ENCODE assay signal across 1 cellular context in the genomic region with DNA sequence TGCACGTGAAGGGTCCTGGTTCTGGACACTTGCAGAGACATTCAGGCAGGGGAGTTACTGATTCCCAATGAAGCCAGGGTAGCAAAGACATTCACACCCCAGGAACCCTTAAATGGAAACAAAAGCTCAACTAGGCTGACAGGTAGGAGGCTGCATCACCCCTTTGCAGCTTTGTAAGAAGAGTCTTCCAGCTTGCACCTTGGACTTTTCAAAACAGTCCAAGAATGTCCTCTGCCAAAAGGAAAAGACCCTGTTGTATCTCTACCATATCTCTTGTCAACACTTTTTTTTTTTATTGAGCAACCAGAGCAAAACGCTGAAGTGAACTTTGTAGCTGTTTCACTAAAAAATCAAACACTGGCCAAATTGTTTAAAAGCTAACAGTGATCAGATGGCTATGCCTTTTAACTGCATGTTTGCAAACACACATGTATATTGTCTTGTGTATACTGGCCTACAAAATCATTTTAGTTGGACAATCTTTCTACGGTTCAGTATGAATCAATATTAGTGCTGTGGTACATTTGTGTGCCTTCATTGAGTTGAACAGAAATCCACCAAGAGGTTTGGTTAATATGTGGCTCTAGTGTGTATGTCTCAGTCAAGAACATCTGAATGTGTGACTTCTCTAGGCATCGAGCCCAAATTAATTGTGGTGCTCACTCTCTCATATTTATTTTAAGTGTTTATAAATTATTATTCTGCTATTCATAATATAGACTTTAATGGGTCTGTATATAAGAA.
TF ChIP-seq lines count a peak whose summit lies in the region.

No MANE protein-coding gene starts in this region.

TF ChIP-seq in HepG2, 621 proteins besides CTCF, POLR2A, EP300 and RAD21 (continued from another document and continues in another):
- no peak for TF ChIP-seq FIP1L1 (IDR thresholded peaks at IDR 0.05; ENCODE audit: borderline replicate concordance, insufficient read depth, low read depth, low read length)
- TF ChIP-seq MEIS2 (CRISPR knock-in tag; IDR thresholded peaks at IDR 0.05), result no peak
- TF ChIP-seq KDM6A (CRISPR knock-in tag; IDR thresholded peaks at IDR 0.05; ENCODE audit: low read depth), result peak; percentile 75
- TF ChIP-seq MBNL3 (CRISPR knock-in tag; conservative IDR thresholded peaks at IDR 0.05), result no peak
- TF ChIP-seq, protein P1, sequence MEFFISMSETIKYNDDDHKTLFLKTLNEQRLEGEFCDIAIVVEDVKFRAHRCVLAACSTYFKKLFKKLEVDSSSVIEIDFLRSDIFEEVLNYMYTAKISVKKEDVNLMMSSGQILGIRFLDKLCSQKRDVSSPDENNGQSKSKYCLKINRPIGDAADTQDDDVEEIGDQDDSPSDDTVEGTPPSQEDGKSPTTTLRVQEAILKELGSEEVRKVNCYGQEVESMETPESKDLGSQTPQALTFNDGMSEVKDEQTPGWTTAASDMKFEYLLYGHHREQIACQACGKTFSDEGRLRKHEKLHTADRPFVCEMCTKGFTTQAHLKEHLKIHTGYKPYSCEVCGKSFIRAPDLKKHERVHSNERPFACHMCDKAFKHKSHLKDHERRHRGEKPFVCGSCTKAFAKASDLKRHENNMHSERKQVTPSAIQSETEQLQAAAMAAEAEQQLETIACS (CRISPR knock-in tag; IDR thresholded peaks at IDR 0.05), result no peak
- no peak for TF ChIP-seq HNRNPK (IDR thresholded peaks at IDR 0.05; ENCODE audit: low read depth, low read length, poor library complexity, severe bottlenecking)
- TF ChIP-seq SMAD3 (CRISPR knock-in tag; IDR thresholded peaks at IDR 0.05), result peak; percentile 79; the same call in 1 of the 2 replicates
- TF ChIP-seq, protein P2, sequence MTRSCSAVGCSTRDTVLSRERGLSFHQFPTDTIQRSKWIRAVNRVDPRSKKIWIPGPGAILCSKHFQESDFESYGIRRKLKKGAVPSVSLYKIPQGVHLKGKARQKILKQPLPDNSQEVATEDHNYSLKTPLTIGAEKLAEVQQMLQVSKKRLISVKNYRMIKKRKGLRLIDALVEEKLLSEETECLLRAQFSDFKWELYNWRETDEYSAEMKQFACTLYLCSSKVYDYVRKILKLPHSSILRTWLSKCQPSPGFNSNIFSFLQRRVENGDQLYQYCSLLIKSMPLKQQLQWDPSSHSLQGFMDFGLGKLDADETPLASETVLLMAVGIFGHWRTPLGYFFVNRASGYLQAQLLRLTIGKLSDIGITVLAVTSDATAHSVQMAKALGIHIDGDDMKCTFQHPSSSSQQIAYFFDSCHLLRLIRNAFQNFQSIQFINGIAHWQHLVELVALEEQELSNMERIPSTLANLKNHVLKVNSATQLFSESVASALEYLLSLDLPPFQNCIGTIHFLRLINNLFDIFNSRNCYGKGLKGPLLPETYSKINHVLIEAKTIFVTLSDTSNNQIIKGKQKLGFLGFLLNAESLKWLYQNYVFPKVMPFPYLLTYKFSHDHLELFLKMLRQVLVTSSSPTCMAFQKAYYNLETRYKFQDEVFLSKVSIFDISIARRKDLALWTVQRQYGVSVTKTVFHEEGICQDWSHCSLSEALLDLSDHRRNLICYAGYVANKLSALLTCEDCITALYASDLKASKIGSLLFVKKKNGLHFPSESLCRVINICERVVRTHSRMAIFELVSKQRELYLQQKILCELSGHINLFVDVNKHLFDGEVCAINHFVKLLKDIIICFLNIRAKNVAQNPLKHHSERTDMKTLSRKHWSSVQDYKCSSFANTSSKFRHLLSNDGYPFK (CRISPR knock-in tag; IDR thresholded peaks at IDR 0.05; ENCODE audit: borderline replicate concordance), result no peak
- no peak for TF ChIP-seq ZFY (CRISPR knock-in tag; IDR thresholded peaks at IDR 0.05)
- TF ChIP-seq, protein P3, sequence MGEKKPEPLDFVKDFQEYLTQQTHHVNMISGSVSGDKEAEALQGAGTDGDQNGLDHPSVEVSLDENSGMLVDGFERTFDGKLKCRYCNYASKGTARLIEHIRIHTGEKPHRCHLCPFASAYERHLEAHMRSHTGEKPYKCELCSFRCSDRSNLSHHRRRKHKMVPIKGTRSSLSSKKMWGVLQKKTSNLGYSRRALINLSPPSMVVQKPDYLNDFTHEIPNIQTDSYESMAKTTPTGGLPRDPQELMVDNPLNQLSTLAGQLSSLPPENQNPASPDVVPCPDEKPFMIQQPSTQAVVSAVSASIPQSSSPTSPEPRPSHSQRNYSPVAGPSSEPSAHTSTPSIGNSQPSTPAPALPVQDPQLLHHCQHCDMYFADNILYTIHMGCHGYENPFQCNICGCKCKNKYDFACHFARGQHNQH (CRISPR knock-in tag; IDR thresholded peaks at IDR 0.05), result 0 out of 2 replicates have a peak, but pooled peaks have one; percentile 47
- no peak for TF ChIP-seq TEAD2 (CRISPR knock-in tag; IDR thresholded peaks at IDR 0.05)
- 0 out of 2 replicates have a peak, but pooled peaks have one; percentile 11 for TF ChIP-seq ZNF354B (CRISPR knock-in tag; IDR thresholded peaks at IDR 0.05)
- no peak for TF ChIP-seq EZH2 (conservative IDR thresholded peaks at IDR 0.05; ENCODE audit: low read depth, low read length)
- TF ChIP-seq SIX1 (CRISPR knock-in tag; IDR thresholded peaks at IDR 0.05; ENCODE audit: borderline replicate concordance), result peak; percentile 66; the same call in 1 of the 2 replicates
- no peak for TF ChIP-seq NFE2L2 (IDR thresholded peaks at IDR 0.05; ENCODE audit: low read length)
- no peak for TF ChIP-seq EED (CRISPR knock-in tag; IDR thresholded peaks at IDR 0.05)
- peak; percentile 92 for TF ChIP-seq PHF21A (CRISPR knock-in tag; IDR thresholded peaks at IDR 0.05)
- TF ChIP-seq, protein P4, sequence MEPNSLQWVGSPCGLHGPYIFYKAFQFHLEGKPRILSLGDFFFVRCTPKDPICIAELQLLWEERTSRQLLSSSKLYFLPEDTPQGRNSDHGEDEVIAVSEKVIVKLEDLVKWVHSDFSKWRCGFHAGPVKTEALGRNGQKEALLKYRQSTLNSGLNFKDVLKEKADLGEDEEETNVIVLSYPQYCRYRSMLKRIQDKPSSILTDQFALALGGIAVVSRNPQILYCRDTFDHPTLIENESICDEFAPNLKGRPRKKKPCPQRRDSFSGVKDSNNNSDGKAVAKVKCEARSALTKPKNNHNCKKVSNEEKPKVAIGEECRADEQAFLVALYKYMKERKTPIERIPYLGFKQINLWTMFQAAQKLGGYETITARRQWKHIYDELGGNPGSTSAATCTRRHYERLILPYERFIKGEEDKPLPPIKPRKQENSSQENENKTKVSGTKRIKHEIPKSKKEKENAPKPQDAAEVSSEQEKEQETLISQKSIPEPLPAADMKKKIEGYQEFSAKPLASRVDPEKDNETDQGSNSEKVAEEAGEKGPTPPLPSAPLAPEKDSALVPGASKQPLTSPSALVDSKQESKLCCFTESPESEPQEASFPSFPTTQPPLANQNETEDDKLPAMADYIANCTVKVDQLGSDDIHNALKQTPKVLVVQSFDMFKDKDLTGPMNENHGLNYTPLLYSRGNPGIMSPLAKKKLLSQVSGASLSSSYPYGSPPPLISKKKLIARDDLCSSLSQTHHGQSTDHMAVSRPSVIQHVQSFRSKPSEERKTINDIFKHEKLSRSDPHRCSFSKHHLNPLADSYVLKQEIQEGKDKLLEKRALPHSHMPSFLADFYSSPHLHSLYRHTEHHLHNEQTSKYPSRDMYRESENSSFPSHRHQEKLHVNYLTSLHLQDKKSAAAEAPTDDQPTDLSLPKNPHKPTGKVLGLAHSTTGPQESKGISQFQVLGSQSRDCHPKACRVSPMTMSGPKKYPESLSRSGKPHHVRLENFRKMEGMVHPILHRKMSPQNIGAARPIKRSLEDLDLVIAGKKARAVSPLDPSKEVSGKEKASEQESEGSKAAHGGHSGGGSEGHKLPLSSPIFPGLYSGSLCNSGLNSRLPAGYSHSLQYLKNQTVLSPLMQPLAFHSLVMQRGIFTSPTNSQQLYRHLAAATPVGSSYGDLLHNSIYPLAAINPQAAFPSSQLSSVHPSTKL (CRISPR knock-in tag; IDR thresholded peaks at IDR 0.05), result peak; percentile 95
- peak; percentile 71; the same call in 1 of the 2 replicates for TF ChIP-seq NR2F2 (IDR thresholded peaks at IDR 0.05; ENCODE audit: borderline replicate concordance, low read depth)
- no peak for TF ChIP-seq KAT2B (IDR thresholded peaks at IDR 0.05; ENCODE audit: borderline replicate concordance, low read depth, low read length)
- 0 out of 2 replicates have a peak, but pooled peaks have one; percentile 49 for TF ChIP-seq ELF4 (CRISPR knock-in tag; IDR thresholded peaks at IDR 0.05; ENCODE audit: borderline replicate concordance)
- no peak for TF ChIP-seq CAMTA2 (CRISPR knock-in tag; IDR thresholded peaks at IDR 0.05; ENCODE audit: borderline replicate concordance)
- peak; percentile 86 for TF ChIP-seq CEBPB (IDR thresholded peaks at IDR 0.05; ENCODE audit: borderline replicate concordance, low read depth, low read length)
- TF ChIP-seq ZNF564 (CRISPR knock-in tag; IDR thresholded peaks at IDR 0.05), result no peak
- TF ChIP-seq, protein P5, sequence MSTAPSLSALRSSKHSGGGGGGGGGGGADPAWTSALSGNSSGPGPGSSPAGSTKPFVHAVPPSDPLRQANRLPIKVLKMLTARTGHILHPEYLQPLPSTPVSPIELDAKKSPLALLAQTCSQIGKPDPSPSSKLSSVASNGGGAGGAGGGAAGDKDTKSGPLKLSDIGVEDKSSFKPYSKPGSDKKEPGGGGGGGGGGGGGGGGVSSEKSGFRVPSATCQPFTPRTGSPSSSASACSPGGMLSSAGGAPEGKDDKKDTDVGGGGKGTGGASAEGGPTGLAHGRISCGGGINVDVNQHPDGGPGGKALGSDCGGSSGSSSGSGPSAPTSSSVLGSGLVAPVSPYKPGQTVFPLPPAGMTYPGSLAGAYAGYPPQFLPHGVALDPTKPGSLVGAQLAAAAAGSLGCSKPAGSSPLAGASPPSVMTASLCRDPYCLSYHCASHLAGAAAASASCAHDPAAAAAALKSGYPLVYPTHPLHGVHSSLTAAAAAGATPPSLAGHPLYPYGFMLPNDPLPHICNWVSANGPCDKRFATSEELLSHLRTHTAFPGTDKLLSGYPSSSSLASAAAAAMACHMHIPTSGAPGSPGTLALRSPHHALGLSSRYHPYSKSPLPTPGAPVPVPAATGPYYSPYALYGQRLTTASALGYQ (CRISPR knock-in tag; IDR thresholded peaks at IDR 0.05), result no peak; the same call in 1 of the 2 replicates
- TF ChIP-seq ZSCAN9 (CRISPR knock-in tag; IDR thresholded peaks at IDR 0.05; ENCODE audit: borderline replicate concordance), result peak; percentile 47; the same call in 1 of the 2 replicates
- peak; percentile 95 for TF ChIP-seq ZNF12 (CRISPR knock-in tag; IDR thresholded peaks at IDR 0.05)
- TF ChIP-seq FOXO1 (CRISPR knock-in tag; IDR thresholded peaks at IDR 0.05), result peak; percentile 87
- TF ChIP-seq, protein P6, sequence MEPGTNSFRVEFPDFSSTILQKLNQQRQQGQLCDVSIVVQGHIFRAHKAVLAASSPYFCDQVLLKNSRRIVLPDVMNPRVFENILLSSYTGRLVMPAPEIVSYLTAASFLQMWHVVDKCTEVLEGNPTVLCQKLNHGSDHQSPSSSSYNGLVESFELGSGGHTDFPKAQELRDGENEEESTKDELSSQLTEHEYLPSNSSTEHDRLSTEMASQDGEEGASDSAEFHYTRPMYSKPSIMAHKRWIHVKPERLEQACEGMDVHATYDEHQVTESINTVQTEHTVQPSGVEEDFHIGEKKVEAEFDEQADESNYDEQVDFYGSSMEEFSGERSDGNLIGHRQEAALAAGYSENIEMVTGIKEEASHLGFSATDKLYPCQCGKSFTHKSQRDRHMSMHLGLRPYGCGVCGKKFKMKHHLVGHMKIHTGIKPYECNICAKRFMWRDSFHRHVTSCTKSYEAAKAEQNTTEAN (CRISPR knock-in tag; conservative IDR thresholded peaks at IDR 0.05), result 0 out of 2 replicates have a peak, but pooled peaks have one; percentile 23
- no peak for TF ChIP-seq DNMT3B (CRISPR knock-in tag; conservative IDR thresholded peaks at IDR 0.05)
- TF ChIP-seq, protein P7, sequence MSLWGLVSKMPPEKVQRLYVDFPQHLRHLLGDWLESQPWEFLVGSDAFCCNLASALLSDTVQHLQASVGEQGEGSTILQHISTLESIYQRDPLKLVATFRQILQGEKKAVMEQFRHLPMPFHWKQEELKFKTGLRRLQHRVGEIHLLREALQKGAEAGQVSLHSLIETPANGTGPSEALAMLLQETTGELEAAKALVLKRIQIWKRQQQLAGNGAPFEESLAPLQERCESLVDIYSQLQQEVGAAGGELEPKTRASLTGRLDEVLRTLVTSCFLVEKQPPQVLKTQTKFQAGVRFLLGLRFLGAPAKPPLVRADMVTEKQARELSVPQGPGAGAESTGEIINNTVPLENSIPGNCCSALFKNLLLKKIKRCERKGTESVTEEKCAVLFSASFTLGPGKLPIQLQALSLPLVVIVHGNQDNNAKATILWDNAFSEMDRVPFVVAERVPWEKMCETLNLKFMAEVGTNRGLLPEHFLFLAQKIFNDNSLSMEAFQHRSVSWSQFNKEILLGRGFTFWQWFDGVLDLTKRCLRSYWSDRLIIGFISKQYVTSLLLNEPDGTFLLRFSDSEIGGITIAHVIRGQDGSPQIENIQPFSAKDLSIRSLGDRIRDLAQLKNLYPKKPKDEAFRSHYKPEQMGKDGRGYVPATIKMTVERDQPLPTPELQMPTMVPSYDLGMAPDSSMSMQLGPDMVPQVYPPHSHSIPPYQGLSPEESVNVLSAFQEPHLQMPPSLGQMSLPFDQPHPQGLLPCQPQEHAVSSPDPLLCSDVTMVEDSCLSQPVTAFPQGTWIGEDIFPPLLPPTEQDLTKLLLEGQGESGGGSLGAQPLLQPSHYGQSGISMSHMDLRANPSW (CRISPR knock-in tag; IDR thresholded peaks at IDR 0.05; ENCODE audit: borderline replicate concordance), result peak; percentile 71; the same call in 1 of the 2 replicates
- peak; percentile 95 for TF ChIP-seq CEBPG (CRISPR knock-in tag; IDR thresholded peaks at IDR 0.05)
- TF ChIP-seq ZBTB7A (CRISPR knock-in tag; IDR thresholded peaks at IDR 0.05), result peak; percentile 26; the same call in 1 of the 2 replicates
- 0 out of 2 replicates have a peak, but pooled peaks have one; percentile 4 for TF ChIP-seq MAFF (IDR thresholded peaks at IDR 0.05; ENCODE audit: low read depth, low read length)
- TF ChIP-seq, protein P8, sequence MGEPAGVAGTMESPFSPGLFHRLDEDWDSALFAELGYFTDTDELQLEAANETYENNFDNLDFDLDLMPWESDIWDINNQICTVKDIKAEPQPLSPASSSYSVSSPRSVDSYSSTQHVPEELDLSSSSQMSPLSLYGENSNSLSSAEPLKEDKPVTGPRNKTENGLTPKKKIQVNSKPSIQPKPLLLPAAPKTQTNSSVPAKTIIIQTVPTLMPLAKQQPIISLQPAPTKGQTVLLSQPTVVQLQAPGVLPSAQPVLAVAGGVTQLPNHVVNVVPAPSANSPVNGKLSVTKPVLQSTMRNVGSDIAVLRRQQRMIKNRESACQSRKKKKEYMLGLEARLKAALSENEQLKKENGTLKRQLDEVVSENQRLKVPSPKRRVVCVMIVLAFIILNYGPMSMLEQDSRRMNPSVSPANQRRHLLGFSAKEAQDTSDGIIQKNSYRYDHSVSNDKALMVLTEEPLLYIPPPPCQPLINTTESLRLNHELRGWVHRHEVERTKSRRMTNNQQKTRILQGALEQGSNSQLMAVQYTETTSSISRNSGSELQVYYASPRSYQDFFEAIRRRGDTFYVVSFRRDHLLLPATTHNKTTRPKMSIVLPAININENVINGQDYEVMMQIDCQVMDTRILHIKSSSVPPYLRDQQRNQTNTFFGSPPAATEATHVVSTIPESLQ (CRISPR knock-in tag; conservative IDR thresholded peaks at IDR 0.05), result no peak
- TF ChIP-seq ZMYM4 (CRISPR knock-in tag; IDR thresholded peaks at IDR 0.05), result peak; percentile 42; the same call in 1 of the 2 replicates
- peak; percentile 96 for TF ChIP-seq ISL2 (CRISPR knock-in tag; IDR thresholded peaks at IDR 0.05)
- no peak for TF ChIP-seq CENPX (CRISPR knock-in tag; IDR thresholded peaks at IDR 0.05)
- TF ChIP-seq ZNF674 (CRISPR knock-in tag; IDR thresholded peaks at IDR 0.05; ENCODE audit: low read depth), result no peak
- TF ChIP-seq, protein P9, sequence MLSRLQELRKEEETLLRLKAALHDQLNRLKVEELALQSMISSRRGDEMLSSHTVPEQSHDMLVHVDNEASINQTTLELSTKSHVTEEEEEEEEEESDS (CRISPR knock-in tag; IDR thresholded peaks at IDR 0.05; ENCODE audit: borderline replicate concordance), result 0 out of 2 replicates have a peak, but pooled peaks have one; percentile 74
- peak; percentile 69; the same call in 1 of the 2 replicates for TF ChIP-seq TARDBP (CRISPR knock-in tag; IDR thresholded peaks at IDR 0.05)
- TF ChIP-seq ZBTB3 (CRISPR knock-in tag; IDR thresholded peaks at IDR 0.05; ENCODE audit: borderline replicate concordance, low read depth), result no peak
- no peak for TF ChIP-seq PHB2 (IDR thresholded peaks at IDR 0.05; ENCODE audit: partially characterized antibody)
